Comparison of ENCODE assay signal across 8 cellular contexts in the genomic region with DNA sequence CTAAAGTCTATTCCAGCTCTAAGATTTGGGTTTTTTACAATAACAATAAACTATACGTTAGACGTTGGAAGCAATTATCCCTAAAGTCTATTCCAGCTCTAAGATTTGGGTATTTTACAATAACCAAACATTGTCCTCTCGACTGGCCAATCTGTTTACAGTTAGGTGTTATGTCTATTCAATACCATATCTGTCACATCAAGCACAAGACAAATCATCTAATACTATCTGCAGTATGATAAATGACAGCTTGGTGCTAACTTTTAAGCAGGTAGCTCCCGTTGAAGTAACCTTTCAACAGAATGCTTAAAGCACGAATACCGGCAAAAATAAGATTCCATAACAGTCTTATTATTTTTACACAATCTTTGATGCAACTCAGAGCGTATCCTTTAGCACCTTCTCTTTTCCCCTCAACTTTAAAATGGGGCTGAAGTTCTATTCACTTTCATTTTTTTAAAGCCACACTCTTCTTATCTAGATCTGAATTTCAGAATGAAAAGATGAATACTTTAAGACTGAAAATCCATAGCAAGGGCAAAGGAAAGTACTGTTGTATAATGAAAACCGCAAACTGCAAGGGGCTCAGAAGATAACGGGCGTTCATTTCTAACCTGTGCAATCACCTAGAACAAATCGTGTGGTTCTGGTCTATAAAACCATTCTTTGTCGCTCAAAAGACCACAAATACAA. TPM values are rescaled to one million over a fixed set of nuclear protein-coding genes. Genes with fewer than 3 reads are reported as not detected.
DNase-seq lines count a peak whose midpoint lies in the region; ATAC-seq and TF ChIP-seq lines count a peak whose summit lies in the region.

No MANE protein-coding gene starts in this region.

- no peaks in the 10 kb centered on the region for H3K27me3 ChIP-seq in Panc1 (ENCODE audit: control insufficient read depth, insufficient read depth, low read length)
- no peaks in the 10 kb centered on the region for H3K27me3 ChIP-seq in prostate gland (replicated peaks; ENCODE audit: insufficient read depth)

- POLR2A ChIA-PET in Panc1 (lab: Charles Lee): interaction anchor here (0.5 to 1.2 kb wide), 5 partner anchors 28 to 273 kb away, joined by 3 read pairs; partner anchors contain the start of gene DDX56

- TF ChIP-seq POLR2A in prostate gland (IDR thresholded peaks at IDR 0.05): no peak

- WGBS in prostate gland: under 1% methylated on average over 12 of the region's 12 CpGs

- H3K36me3 ChIP-seq in Panc1 (ENCODE audit: control insufficient read depth, insufficient read depth, low read length) (peaks cover 10% of the 10 kb centered on the region; the same call in 1 of the 2 replicates), prostate gland (no peaks in the 10 kb centered on the region)

- intact Hi-C loops in Panc1 (cut with micrococcal nuclease; ENCODE audit: unreplicated experiment) (loop anchor here (5.0 kb wide), 1 partner anchor 260 kb away; no protein-coding TSS in a partner anchor), prostate gland (cut with DNase I) (loop anchor here (2.0 to 5.0 kb wide), 5 partner anchors 40 to 265 kb away; partner anchors contain the start of genes PPIA, PURB, TMED4 and ZMIZ2)

- H3K4me1 ChIP-seq in Panc1 (ENCODE audit: control insufficient read depth, insufficient read depth, low read length) (peaks cover 23% of the 10 kb centered on the region), prostate gland (replicated peaks) (no peaks in the 10 kb centered on the region)

- ATAC-seq in GM21447 (IDR thresholded peaks at IDR 0.05; ENCODE audit: unreplicated experiment): peak; percentile 3
- ATAC-seq in Panc1: no peak

- CTCF ChIA-PET in Panc1 (lab: Charles Lee): interaction anchor here (1.4 to 1.8 kb wide), 2 partner anchors 11 to 126 kb away, joined by 5 read pairs; no protein-coding TSS in a partner anchor

- TF ChIP-seq CTCF in Panc1 (IDR thresholded peaks at IDR 0.05): no peak
- no peak for TF ChIP-seq CTCF in epithelial cell of esophagus (IDR thresholded peaks at IDR 0.05; ENCODE audit: insufficient read depth, low read depth, low read length, missing control alignments)
- no peak for TF ChIP-seq CTCF in prostate gland (IDR thresholded peaks at IDR 0.05)

- BruUV-seq in Panc1 (replicated peaks; lab: Mats Ljungman, UMichigan): no TSS peak

- DNase-seq in Panc1 (ENCODE audit: low read depth, low spot score) (no peak), epithelial cell of esophagus (ENCODE audit: low read depth) (no peak), prostate gland (ENCODE audit: low spot score) (no peak), NCI-H2196 treated with DMSO at 0.1 percent for 48 hours (lab: John Stamatoyannopoulos, UW; ENCODE audit: unreplicated experiment) (no peak), amygdala (lab: John Stamatoyannopoulos, UW) (no peak), occipital lobe (lab: John Stamatoyannopoulos, UW) (no peak)
- no peak for DNase-seq in activated CD8-positive, alpha-beta memory T cell treated with anti-CD3 and anti-CD28 coated beads for 24 hours

- in situ Hi-C loops in Panc1 (cut with HindIII; ENCODE audit: low pct_unique_long_range_greater_than_20kb, low sequenced_read_pairs): no loop called here

- peak overlapping the region; percentile 75 to 96 for H3K4me3 ChIP-seq in Panc1 (ENCODE audit: low read depth in 2 of 2, low read length in 2 of 2)
- H3K4me3 ChIP-seq in epithelial cell of esophagus (ENCODE audit: low read length): peak overlapping the region; percentile 93
- H3K4me3 ChIP-seq in prostate gland: peak overlapping the region; percentile 62 to 87

- no peaks in the 10 kb centered on the region for H3K9me3 ChIP-seq in Panc1 (ENCODE audit: control insufficient read depth, insufficient read depth, low read depth, low read length)
- H3K9me3 ChIP-seq in prostate gland: no peaks in the 10 kb centered on the region

- H3K27ac ChIP-seq in Panc1 (ENCODE audit: low read length) (peak overlapping the region; percentile 96), prostate gland (peak overlapping the region; percentile 92 to 96)

RNA-seq across cellular contexts. Expression of gene H2AZ2, which starts 0.9 kb away (rescaled TPM):
- total RNA-seq in Panc1 (2021; ENCODE audit: unreplicated experiment) (319 TPM), prostate gland (100 to 1,000 TPM; 111 to 146 TPM), occipital lobe (246 TPM)
- 304 TPM for polyA plus RNA-seq in Panc1 (2012; ENCODE audit: insufficient read length)

RNA-seq across cellular contexts. Expression of gene PURB, which starts 38.4 kb away (rescaled TPM):
- 25.2 TPM for total RNA-seq in Panc1 (2021; ENCODE audit: unreplicated experiment)
- polyA plus RNA-seq in Panc1 (2012; ENCODE audit: insufficient read length): 9.8 TPM
- 10 to 100 TPM; 21.9 to 22.0 TPM for total RNA-seq in prostate gland
- total RNA-seq in occipital lobe: 44.3 TPM

RNA-seq across cellular contexts. Expression of gene PPIA, which starts 50.5 kb away (rescaled TPM):
- total RNA-seq in Panc1 (2021; ENCODE audit: unreplicated experiment): 3,706 TPM
- 2,487 TPM for polyA plus RNA-seq in Panc1 (2012; ENCODE audit: insufficient read length)
- 1,000 to 10,000 TPM in 1 of 2 donors, 100 to 1,000 TPM in 1; 957 to 1,544 TPM for total RNA-seq in prostate gland
- 882 TPM for total RNA-seq in occipital lobe
